Comparison of ENCODE assay signal across 9 cellular contexts in genomic region chr15:64571857-64572291, GRCh38.
A peak's percentile ranks its signal among the peaks of the same experiment; 100 is the strongest.
DNase-seq lines count a peak whose midpoint lies in the region; ATAC-seq and TF ChIP-seq lines count a peak whose summit lies in the region.
"Had no signal": no experiment of that assay in that cellular context is flagged by ENCODE, and none has a peak within 500 bp of the region (broad histone marks: within the 10 kb centered on the region; RNA-seq: fewer than 3 reads in every experiment).

No MANE protein-coding gene starts in this region.

- no peak for TF ChIP-seq CTCF in HL-60 (IDR thresholded peaks at IDR 0.05; ENCODE audit: insufficient read depth, low read length)
- no peak for TF ChIP-seq CTCF in breast epithelium (IDR thresholded peaks at IDR 0.05)
- TF ChIP-seq CTCF in adrenal gland (IDR thresholded peaks at IDR 0.05): no peak
- no peak for TF ChIP-seq CTCF in endodermal cell (conservative IDR thresholded peaks at IDR 0.05)

- 58 to 71% (median 62%) methylated on average over 4 of the region's 4 CpGs for WGBS in adrenal gland, 4 donors
- 87 to 92% methylated on average over 3 to 4 of the region's 4 CpGs for whole genome bisulfite sequencing in endodermal cell (ENCODE audit: insufficient coverage in 1 of 2, insufficient read length in 1 of 2), 2 experiments

- no peaks in the 10 kb centered on the region for H3K9me3 Mint-ChIP-seq in endodermal cell

- H3K9ac ChIP-seq in endodermal cell (ENCODE audit: extremely low read depth, low read length, poor library complexity, severe bottlenecking): no peak overlapping the region

- H3K27ac ChIP-seq in HL-60 (replicated peaks): peak overlapping the region; percentile 21
- H3K27ac ChIP-seq in breast epithelium: peak overlapping the region; percentile 27 to 46
- peak overlapping the region in 1 of 5 donors; percentile 19 for H3K27ac ChIP-seq in adrenal gland
- no peak overlapping the region for H3K27ac ChIP-seq in endodermal cell (ENCODE audit: low read depth, low read length)

- H3K36me3 ChIP-seq in breast epithelium (no peaks in the 10 kb centered on the region), adrenal gland (replicated peaks in 1 of 2) (no peaks in the 10 kb centered on the region), endodermal cell (ENCODE audit: control insufficient read depth, insufficient read depth, low read length) (no peaks in the 10 kb centered on the region)

- TF ChIP-seq POLR2A in breast epithelium (IDR thresholded peaks at IDR 0.05) (no peak), adrenal gland (IDR thresholded peaks at IDR 0.05) (no peak)

- no peak overlapping the region for H3K4me3 Mint-ChIP-seq in endodermal cell

- H3K4me3 ChIP-seq in HL-60 (replicated peaks; ENCODE audit: insufficient read depth, low read length): no peak overlapping the region
- H3K4me3 ChIP-seq in breast epithelium: no peak overlapping the region
- H3K4me3 ChIP-seq in adrenal gland: no peak overlapping the region
- no peak overlapping the region for H3K4me3 ChIP-seq in endodermal cell (ENCODE audit: low read length)

- no peaks in the 10 kb centered on the region for H3K9me3 ChIP-seq in breast epithelium
- H3K9me3 ChIP-seq in adrenal gland (replicated peaks in 1 of 3): no peaks in the 10 kb centered on the region
- H3K9me3 ChIP-seq in endodermal cell (ENCODE audit: control insufficient read depth, low read length): no peaks in the 10 kb centered on the region

- peak; percentile 43 to 57 for DNase-seq in AML-193 (lab: John Stamatoyannopoulos, UW)
- peak in 1 of 2 experiments; percentile 34 for DNase-seq in HL-60 (ENCODE audit: low read depth in 1 of 2, low spot score in 1 of 2)
- DNase-seq in breast epithelium (ENCODE audit: low spot score in 2 of 2): no peak
- no peak for DNase-seq in adrenal gland
- no peak for DNase-seq in cardiac septum (ENCODE audit: low spot score)
- DNase-seq in endodermal cell: no peak
- DNase-seq: activated CD8-positive, alpha-beta memory T cell treated with anti-CD3 and anti-CD28 coated beads, Interleukin-2, amount 50 U/mL, for 4 hours had no signal

- no peaks in the 10 kb centered on the region for H3K27me3 Mint-ChIP-seq in endodermal cell (ENCODE audit: insufficient read depth)

- peaks cover 32% of the 10 kb centered on the region for H3K4me1 Mint-ChIP-seq in endodermal cell

- intact Hi-C loops in breast epithelium (cut with DNase I; ENCODE audit: low total_unique reads): no loop called here
- intact Hi-C loops in adrenal gland (cut with DNase I): no loop called here
- intact Hi-C loops in cardiac septum (cut with DNase I): no loop called here

- H3K27me3 ChIP-seq in HL-60 (ENCODE audit: insufficient read depth, poor library complexity, severe bottlenecking): no peaks in the 10 kb centered on the region
- no peaks in the 10 kb centered on the region for H3K27me3 ChIP-seq in breast epithelium
- no peaks in the 10 kb centered on the region for H3K27me3 ChIP-seq in adrenal gland
- no peaks in the 10 kb centered on the region for H3K27me3 ChIP-seq in endodermal cell (ENCODE audit: control insufficient read depth, insufficient read depth, low read length, poor library complexity, severe bottlenecking)

- H3K4me1 ChIP-seq in breast epithelium (peaks cover 0 to 4% of the 10 kb centered on the region in 2 donors), adrenal gland (replicated peaks in 1 of 2) (peaks cover 16 to 47% of the 10 kb centered on the region in 2 donors), endodermal cell (ENCODE audit: control insufficient read depth, insufficient read depth, low read length) (no peaks in the 10 kb centered on the region)

- ATAC-seq in GM18907 (IDR thresholded peaks at IDR 0.05; ENCODE audit: unreplicated experiment): peak; percentile 65
- no peak for ATAC-seq in GM21717 (IDR thresholded peaks at IDR 0.05; ENCODE audit: unreplicated experiment)

- H3K27ac Mint-ChIP-seq in endodermal cell: no peak overlapping the region

- peaks cover 15% of the 10 kb centered on the region for H3K36me3 Mint-ChIP-seq in endodermal cell (ENCODE audit: low read depth)

Comparison
In these comparisons a context has a peak if more than half of its experiments do, and no peak if none do; other contexts are left out.
1. DNase-seq: peak in AML-193 (2 of 2); none in breast epithelium (0 of 2), adrenal gland (0 of 7), cardiac septum (single experiment) and endodermal cell (single experiment).